1 cellular context compared by ENCODE assay signal in genomic region chr3:196073188-196073838, GRCh38.
A peak's percentile ranks its signal among the peaks of the same experiment; 100 is the strongest.
TF ChIP-seq lines count a peak whose summit lies in the region.

No MANE protein-coding gene starts in this region.

TF ChIP-seq in HepG2, 621 proteins besides CTCF, POLR2A, EP300 and RAD21 (continued from another document and continues in another):
- TF ChIP-seq, protein P1, sequence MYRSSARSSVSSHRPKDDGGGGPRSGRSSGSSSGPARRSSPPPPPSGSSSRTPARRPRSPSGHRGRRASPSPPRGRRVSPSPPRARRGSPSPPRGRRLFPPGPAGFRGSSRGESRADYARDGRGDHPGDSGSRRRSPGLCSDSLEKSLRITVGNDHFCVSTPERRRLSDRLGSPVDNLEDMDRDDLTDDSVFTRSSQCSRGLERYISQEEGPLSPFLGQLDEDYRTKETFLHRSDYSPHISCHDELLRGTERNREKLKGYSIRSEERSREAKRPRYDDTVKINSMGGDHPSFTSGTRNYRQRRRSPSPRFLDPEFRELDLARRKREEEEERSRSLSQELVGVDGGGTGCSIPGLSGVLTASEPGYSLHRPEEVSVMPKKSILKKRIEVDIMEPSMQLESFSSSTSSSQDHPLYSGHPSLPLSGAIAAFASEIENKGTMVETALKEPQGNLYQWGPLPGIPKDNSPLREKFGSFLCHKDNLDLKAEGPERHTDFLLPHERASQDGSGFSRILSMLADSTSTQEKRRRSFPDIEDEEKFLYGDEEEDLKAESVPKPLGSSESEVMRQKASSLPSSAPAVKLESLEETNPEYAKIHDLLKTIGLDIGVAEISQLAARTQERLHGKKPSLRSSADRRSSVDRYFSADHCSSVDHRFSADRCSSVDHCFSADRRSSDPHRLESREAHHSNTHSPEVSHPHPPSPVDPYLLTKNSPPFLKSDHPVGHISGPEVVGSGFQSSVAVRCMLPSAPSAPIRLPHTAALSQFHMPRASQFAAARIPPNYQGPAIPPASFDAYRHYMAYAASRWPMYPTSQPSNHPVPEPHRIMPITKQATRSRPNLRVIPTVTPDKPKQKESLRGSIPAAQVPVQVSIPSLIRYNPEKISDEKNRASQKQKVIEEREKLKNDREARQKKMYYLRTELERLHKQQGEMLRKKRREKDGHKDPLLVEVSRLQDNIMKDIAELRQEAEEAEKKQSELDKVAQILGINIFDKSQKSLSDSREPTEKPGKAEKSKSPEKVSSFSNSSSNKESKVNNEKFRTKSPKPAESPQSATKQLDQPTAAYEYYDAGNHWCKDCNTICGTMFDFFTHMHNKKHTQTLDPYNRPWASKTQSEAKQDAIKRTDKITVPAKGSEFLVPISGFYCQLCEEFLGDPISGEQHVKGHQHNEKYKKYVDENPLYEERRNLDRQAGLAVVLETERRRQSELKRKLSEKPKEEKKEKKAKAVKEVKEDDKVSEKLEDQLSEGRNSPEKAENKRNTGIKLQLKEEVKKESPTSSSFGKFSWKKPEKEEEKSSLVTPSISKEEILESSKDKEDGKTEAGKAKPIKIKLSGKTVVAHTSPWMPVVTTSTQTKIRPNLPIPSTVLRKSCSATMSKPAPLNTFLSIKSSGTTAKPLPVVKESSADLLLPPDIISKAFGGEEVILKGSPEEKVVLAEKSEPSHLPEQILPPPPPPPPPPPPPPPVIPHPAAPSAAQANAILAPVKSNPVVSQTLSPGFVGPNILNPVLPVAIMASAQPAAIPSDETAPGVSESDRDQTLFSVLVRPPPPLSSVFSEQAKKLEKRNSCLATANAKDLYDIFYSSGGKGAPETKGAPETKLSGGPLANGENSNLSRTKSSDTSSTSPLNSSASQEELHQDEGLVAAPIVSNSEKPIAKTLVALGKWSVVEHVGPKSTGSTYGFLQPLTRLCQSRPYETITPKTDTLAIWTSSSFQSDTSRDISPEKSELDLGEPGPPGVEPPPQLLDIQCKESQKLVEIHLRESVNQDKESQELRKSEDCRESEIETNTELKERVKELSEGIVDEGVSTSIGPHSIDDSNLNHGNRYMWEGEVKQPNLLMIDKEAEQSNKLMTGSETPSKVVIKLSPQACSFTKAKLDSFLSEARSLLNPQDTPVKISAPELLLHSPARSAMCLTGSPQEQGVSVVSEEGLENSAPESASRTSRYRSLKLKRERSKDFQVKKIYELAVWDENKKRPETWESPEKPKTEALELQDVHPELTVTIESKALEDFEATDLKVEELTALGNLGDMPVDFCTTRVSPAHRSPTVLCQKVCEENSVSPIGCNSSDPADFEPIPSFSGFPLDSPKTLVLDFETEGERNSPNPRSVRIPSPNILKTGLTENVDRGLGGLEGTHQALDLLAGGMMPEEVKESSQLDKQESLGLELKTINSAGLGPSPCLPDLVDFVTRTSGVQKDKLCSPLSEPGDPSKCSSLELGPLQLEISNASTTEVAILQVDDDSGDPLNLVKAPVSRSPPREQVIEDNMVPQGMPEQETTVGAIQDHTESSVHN (CRISPR knock-in tag; IDR thresholded peaks at IDR 0.05): no peak
- TF ChIP-seq ZSCAN21 (CRISPR knock-in tag; IDR thresholded peaks at IDR 0.05; ENCODE audit: borderline replicate concordance): no peak
- no peak for TF ChIP-seq ZNF382 (CRISPR knock-in tag; IDR thresholded peaks at IDR 0.05; ENCODE audit: borderline replicate concordance)
- no peak for TF ChIP-seq CHCHD3 (CRISPR knock-in tag; IDR thresholded peaks at IDR 0.05)
- TF ChIP-seq, protein P2, sequence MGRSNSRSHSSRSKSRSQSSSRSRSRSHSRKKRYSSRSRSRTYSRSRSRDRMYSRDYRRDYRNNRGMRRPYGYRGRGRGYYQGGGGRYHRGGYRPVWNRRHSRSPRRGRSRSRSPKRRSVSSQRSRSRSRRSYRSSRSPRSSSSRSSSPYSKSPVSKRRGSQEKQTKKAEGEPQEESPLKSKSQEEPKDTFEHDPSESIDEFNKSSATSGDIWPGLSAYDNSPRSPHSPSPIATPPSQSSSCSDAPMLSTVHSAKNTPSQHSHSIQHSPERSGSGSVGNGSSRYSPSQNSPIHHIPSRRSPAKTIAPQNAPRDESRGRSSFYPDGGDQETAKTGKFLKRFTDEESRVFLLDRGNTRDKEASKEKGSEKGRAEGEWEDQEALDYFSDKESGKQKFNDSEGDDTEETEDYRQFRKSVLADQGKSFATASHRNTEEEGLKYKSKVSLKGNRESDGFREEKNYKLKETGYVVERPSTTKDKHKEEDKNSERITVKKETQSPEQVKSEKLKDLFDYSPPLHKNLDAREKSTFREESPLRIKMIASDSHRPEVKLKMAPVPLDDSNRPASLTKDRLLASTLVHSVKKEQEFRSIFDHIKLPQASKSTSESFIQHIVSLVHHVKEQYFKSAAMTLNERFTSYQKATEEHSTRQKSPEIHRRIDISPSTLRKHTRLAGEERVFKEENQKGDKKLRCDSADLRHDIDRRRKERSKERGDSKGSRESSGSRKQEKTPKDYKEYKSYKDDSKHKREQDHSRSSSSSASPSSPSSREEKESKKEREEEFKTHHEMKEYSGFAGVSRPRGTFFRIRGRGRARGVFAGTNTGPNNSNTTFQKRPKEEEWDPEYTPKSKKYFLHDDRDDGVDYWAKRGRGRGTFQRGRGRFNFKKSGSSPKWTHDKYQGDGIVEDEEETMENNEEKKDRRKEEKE (IDR thresholded peaks at IDR 0.05): no peak
- TF ChIP-seq ZBTB38 (CRISPR knock-in tag; IDR thresholded peaks at IDR 0.05): peak; percentile 60; the same call in 1 of the 2 replicates
- TF ChIP-seq HCFC1 (IDR thresholded peaks at IDR 0.05; ENCODE audit: low read depth, low read length): no peak
- TF ChIP-seq YEATS4 (CRISPR knock-in tag; IDR thresholded peaks at IDR 0.05; ENCODE audit: borderline replicate concordance): no peak
- TF ChIP-seq ZNF687 (CRISPR knock-in tag; IDR thresholded peaks at IDR 0.05): no peak
- no peak for TF ChIP-seq ZNF556 (CRISPR knock-in tag; IDR thresholded peaks at IDR 0.05; ENCODE audit: borderline replicate concordance)
- no peak for TF ChIP-seq ZNF230 (CRISPR knock-in tag; IDR thresholded peaks at IDR 0.05)
- TF ChIP-seq MED8 (CRISPR knock-in tag; IDR thresholded peaks at IDR 0.05; ENCODE audit: insufficient replicate concordance): no peak
- TF ChIP-seq ZNF652 (CRISPR knock-in tag; IDR thresholded peaks at IDR 0.05; ENCODE audit: borderline replicate concordance, low read depth): peak; percentile 90
- TF ChIP-seq MED1 (CRISPR knock-in tag; IDR thresholded peaks at IDR 0.05): no peak
- no peak for TF ChIP-seq ELF4 (CRISPR knock-in tag; IDR thresholded peaks at IDR 0.05; ENCODE audit: borderline replicate concordance)
- TF ChIP-seq, protein P3, sequence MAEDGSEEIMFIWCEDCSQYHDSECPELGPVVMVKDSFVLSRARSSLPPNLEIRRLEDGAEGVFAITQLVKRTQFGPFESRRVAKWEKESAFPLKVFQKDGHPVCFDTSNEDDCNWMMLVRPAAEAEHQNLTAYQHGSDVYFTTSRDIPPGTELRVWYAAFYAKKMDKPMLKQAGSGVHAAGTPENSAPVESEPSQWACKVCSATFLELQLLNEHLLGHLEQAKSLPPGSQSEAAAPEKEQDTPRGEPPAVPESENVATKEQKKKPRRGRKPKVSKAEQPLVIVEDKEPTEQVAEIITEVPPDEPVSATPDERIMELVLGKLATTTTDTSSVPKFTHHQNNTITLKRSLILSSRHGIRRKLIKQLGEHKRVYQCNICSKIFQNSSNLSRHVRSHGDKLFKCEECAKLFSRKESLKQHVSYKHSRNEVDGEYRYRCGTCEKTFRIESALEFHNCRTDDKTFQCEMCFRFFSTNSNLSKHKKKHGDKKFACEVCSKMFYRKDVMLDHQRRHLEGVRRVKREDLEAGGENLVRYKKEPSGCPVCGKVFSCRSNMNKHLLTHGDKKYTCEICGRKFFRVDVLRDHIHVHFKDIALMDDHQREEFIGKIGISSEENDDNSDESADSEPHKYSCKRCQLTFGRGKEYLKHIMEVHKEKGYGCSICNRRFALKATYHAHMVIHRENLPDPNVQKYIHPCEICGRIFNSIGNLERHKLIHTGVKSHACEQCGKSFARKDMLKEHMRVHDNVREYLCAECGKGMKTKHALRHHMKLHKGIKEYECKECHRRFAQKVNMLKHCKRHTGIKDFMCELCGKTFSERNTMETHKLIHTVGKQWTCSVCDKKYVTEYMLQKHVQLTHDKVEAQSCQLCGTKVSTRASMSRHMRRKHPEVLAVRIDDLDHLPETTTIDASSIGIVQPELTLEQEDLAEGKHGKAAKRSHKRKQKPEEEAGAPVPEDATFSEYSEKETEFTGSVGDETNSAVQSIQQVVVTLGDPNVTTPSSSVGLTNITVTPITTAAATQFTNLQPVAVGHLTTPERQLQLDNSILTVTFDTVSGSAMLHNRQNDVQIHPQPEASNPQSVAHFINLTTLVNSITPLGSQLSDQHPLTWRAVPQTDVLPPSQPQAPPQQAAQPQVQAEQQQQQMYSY (CRISPR knock-in tag; IDR thresholded peaks at IDR 0.05): no peak
- TF ChIP-seq POLR2G (IDR thresholded peaks at IDR 0.05; ENCODE audit: low read depth, low read length): no peak
- TF ChIP-seq SIN3A (IDR thresholded peaks at IDR 0.05; ENCODE audit: borderline replicate concordance, low read depth, low read length): no peak
- peak; percentile 82 for TF ChIP-seq STAG1 (CRISPR knock-in tag; IDR thresholded peaks at IDR 0.05)
- TF ChIP-seq ZNF30 (CRISPR knock-in tag; IDR thresholded peaks at IDR 0.05): no peak
- TF ChIP-seq ZKSCAN1 (IDR thresholded peaks at IDR 0.05; ENCODE audit: low read length): no peak
- no peak for TF ChIP-seq ZEB1 (IDR thresholded peaks at IDR 0.05; ENCODE audit: insufficient replicate concordance, low read depth)
- TF ChIP-seq RBM22 (optimal IDR thresholded peaks at IDR 0.05; ENCODE audit: low read length): no peak
- 0 out of 2 replicates have a peak, but pooled peaks have one; percentile 14 for TF ChIP-seq FOSL2 (CRISPR knock-in tag; IDR thresholded peaks at IDR 0.05)
- no peak for TF ChIP-seq SP140L (CRISPR knock-in tag; IDR thresholded peaks at IDR 0.05; ENCODE audit: borderline replicate concordance)
- no peak for TF ChIP-seq ZNF841 (CRISPR knock-in tag; IDR thresholded peaks at IDR 0.05; ENCODE audit: borderline replicate concordance)
- no peak for TF ChIP-seq ARHGAP35 (CRISPR knock-in tag; IDR thresholded peaks at IDR 0.05; ENCODE audit: borderline replicate concordance)
- no peak for TF ChIP-seq TARDBP (CRISPR knock-in tag; IDR thresholded peaks at IDR 0.05)
- no peak for TF ChIP-seq IKZF4 (CRISPR knock-in tag; IDR thresholded peaks at IDR 0.05; ENCODE audit: borderline replicate concordance, low read depth, not compliant biosample characterization)
- TF ChIP-seq ZBTB33 (CRISPR knock-in tag; IDR thresholded peaks at IDR 0.05): peak; percentile 62
- TF ChIP-seq MZF1 (CRISPR knock-in tag; IDR thresholded peaks at IDR 0.05; ENCODE audit: borderline replicate concordance): no peak
- no peak for TF ChIP-seq KAT2B (IDR thresholded peaks at IDR 0.05; ENCODE audit: borderline replicate concordance, low read depth, low read length)
- TF ChIP-seq ZNF777 (CRISPR knock-in tag; IDR thresholded peaks at IDR 0.05): no peak
- no peak for TF ChIP-seq ZNF768 (CRISPR knock-in tag; IDR thresholded peaks at IDR 0.05)
- TF ChIP-seq, protein P4, sequence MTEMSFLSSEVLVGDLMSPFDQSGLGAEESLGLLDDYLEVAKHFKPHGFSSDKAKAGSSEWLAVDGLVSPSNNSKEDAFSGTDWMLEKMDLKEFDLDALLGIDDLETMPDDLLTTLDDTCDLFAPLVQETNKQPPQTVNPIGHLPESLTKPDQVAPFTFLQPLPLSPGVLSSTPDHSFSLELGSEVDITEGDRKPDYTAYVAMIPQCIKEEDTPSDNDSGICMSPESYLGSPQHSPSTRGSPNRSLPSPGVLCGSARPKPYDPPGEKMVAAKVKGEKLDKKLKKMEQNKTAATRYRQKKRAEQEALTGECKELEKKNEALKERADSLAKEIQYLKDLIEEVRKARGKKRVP (CRISPR knock-in tag; IDR thresholded peaks at IDR 0.05): no peak
- peak; percentile 28 for TF ChIP-seq TEAD3 (CRISPR knock-in tag; optimal IDR thresholded peaks at IDR 0.05; ENCODE audit: borderline replicate concordance)
- no peak for TF ChIP-seq KLF16 (CRISPR knock-in tag; IDR thresholded peaks at IDR 0.05)
- no peak for TF ChIP-seq CENPX (CRISPR knock-in tag; IDR thresholded peaks at IDR 0.05)
- no peak for TF ChIP-seq ETV6 (CRISPR knock-in tag; conservative IDR thresholded peaks at IDR 0.05)
- no peak for TF ChIP-seq JUNB (CRISPR knock-in tag; IDR thresholded peaks at IDR 0.05; ENCODE audit: borderline replicate concordance)
- no peak for TF ChIP-seq ZMAT5 (CRISPR knock-in tag; IDR thresholded peaks at IDR 0.05; ENCODE audit: borderline replicate concordance, low read depth)
- no peak for TF ChIP-seq KLF9 (CRISPR knock-in tag; IDR thresholded peaks at IDR 0.05; ENCODE audit: low read depth)
